In genomic region chr12:70637686-70638085, GRCh38 we compare ENCODE assay signal across 22 cellular contexts. TPM values are rescaled to one million over a fixed set of nuclear protein-coding genes. Genes with fewer than 3 reads are reported as not detected.
A peak's percentile ranks its signal among the peaks of the same experiment; 100 is the strongest.
DNase-seq lines count a peak whose midpoint lies in the region; TF ChIP-seq lines count a peak whose summit lies in the region.
"Had no signal": no experiment of that assay in that cellular context is flagged by ENCODE, and none has a peak within 500 bp of the region (broad histone marks: within the 10 kb centered on the region; RNA-seq: fewer than 3 reads in every experiment).

No MANE protein-coding gene starts in this region.

- H2BK12ac ChIP-seq in H9 (ENCODE audit: insufficient read length, low read depth, low read length): no peak overlapping the region

- H4K8ac ChIP-seq in H9 (replicated peaks; ENCODE audit: insufficient read length, low read depth, low read length): no peak overlapping the region

- H3K23ac ChIP-seq in H9 (ENCODE audit: insufficient read length, low read depth, low read length): no peak overlapping the region

- H3K79me1 ChIP-seq in H9 (ENCODE audit: insufficient read depth, low read depth, low read length, poor library complexity, severe bottlenecking): no peaks in the 10 kb centered on the region

- POLR2A ChIA-PET in activated CD4-positive, alpha-beta memory T cell treated with anti-CD3 and anti-CD28 coated beads, Interleukin-2, amount 10 ng/mL, durations not matched to agents 7 days and 5 days (lab: Charles Lee): no interaction called here

- no peak overlapping the region for H2BK20ac ChIP-seq in H9 (ENCODE audit: low read depth, low read length, poor library complexity, severe bottlenecking)

- no peak overlapping the region for H2BK5ac ChIP-seq in H9 (ENCODE audit: insufficient read length, low read length)

- H3K27me3 Mint-ChIP-seq in H9 (ENCODE audit: low read depth): no peaks in the 10 kb centered on the region
- no peaks in the 10 kb centered on the region for H3K27me3 Mint-ChIP-seq in activated CD4-positive, alpha-beta memory T cell treated with anti-CD3 and anti-CD28 coated beads, Interleukin-2, amount 10 ng/mL, durations not matched to agents 7 days and 5 days
- H3K27me3 Mint-ChIP-seq: B cell; natural killer cell treated with Interleukin-12 subunit alpha and Interleukin-12 subunit beta and Interleukin-15 and Interleukin-18, amount 100 ng/mL, for 72 hours had no signal

- no peak overlapping the region for H3K56ac ChIP-seq in H9 (ENCODE audit: insufficient read length, low read depth, low read length)

- intact Hi-C loops in spleen (cut with DNase I; ENCODE audit: low total_unique reads): no loop called here

- no peak overlapping the region for H2BK15ac ChIP-seq in H9 (ENCODE audit: low read depth, low read length)

- H2AK5ac ChIP-seq in H9 (ENCODE audit: insufficient read length, low read length): no peak overlapping the region

- no peak overlapping the region for H3K4ac ChIP-seq in H9 (ENCODE audit: low read depth, low read length)

- 49 to 74% (median 56%) methylated on average over 3 of the region's 3 CpGs for WGBS in spleen, 5 donors
- WGBS in H9 (ENCODE audit: extremely low coverage, insufficient read length, low lambda C conversion rate): no CpG with 5 or more reads among the region's 3 CpGs

- H3K9ac ChIP-seq in H9 (ENCODE audit: extremely low read depth, insufficient read length, low read length): no peak overlapping the region
- no peak overlapping the region for H3K9ac ChIP-seq in MM.1S (ENCODE audit: low read length)

- H3T11ph ChIP-seq in H9 (ENCODE audit: low read length): no peak overlapping the region

- no peaks in the 10 kb centered on the region for H3F3A ChIP-seq in MM.1S (ENCODE audit: insufficient read depth, low read length)

- no peaks in the 10 kb centered on the region for H3K9me3 ChIP-seq in spleen
- H3K9me3 ChIP-seq in H9 (ENCODE audit: control insufficient read depth, low read depth, low read length): no peaks in the 10 kb centered on the region
- no peaks in the 10 kb centered on the region for H3K9me3 ChIP-seq in MM.1S (replicated peaks; ENCODE audit: insufficient read depth, low read length)
- H3K9me3 ChIP-seq: MG63, ovary had no signal

- DNase-seq in NCI-H1436 (lab: John Stamatoyannopoulos, UW) (peak; percentile 41), NCI-H1436 treated with DMSO at 0.1 percent for 48 hours (lab: John Stamatoyannopoulos, UW) (no peak), NCI-H2029 (lab: John Stamatoyannopoulos, UW) (peak; percentile 57), spleen (no peak), H9 (no peak), MM.1S (no peak)
- no peak for DNase-seq in activated CD4-positive, alpha-beta memory T cell treated with anti-CD3 and anti-CD28 coated beads, Interleukin-2, amount 10 ng/mL, durations not matched to agents 7 days and 5 days
- DNase-seq: activated naive CD4-positive, alpha-beta T cell treated with Interleukin-2 at 50 U/mL for 16 hours; activated T-cell treated with anti-CD3 and anti-CD28 coated beads, Interleukin-2, amount 50 U/mL, for 4 hours; DMS79 treated with DMSO at 0.1 percent for 48 hours; endodermal cell; left cardiac atrium; MG63; NCI-H1930; NCI-H526; ovary; Right ventricle myocardium superior had no signal

- no peak overlapping the region for H2BK120ac ChIP-seq in H9 (ENCODE audit: low read depth, low read length, poor library complexity, severe bottlenecking)

- H3K4me3 ChIP-seq in spleen (peak overlapping the region in 2 of 8 donors; percentile 44 to 65), MM.1S (ENCODE audit: low read length) (no peak overlapping the region)
- H3K4me3 ChIP-seq: K562, MG63, ovary had no signal

- H2AFZ ChIP-seq in H9 (ENCODE audit: low read length): no peak overlapping the region
- no peak overlapping the region for H2AFZ ChIP-seq in MM.1S (ENCODE audit: low read length)

- no peak for TF ChIP-seq POLR2A in spleen (IDR thresholded peaks at IDR 0.05)

- H3K4me1 Mint-ChIP-seq in H9: no peaks in the 10 kb centered on the region
- H3K4me1 Mint-ChIP-seq in activated CD4-positive, alpha-beta memory T cell treated with anti-CD3 and anti-CD28 coated beads, Interleukin-2, amount 10 ng/mL, durations not matched to agents 7 days and 5 days: no peaks in the 10 kb centered on the region
- H3K4me1 Mint-ChIP-seq: B cell, endodermal cell had no signal

- CTCF ChIA-PET in activated CD4-positive, alpha-beta memory T cell treated with anti-CD3 and anti-CD28 coated beads, Interleukin-2, amount 10 ng/mL, durations not matched to agents 7 days and 5 days (lab: Charles Lee): no interaction called here

- no peaks in the 10 kb centered on the region for H3K23me2 ChIP-seq in H9 (ENCODE audit: insufficient read length, low read depth, low read length, poor library complexity, severe bottlenecking)

- no peaks in the 10 kb centered on the region for H3K9me3 Mint-ChIP-seq in H9
- H3K9me3 Mint-ChIP-seq in activated CD4-positive, alpha-beta memory T cell treated with anti-CD3 and anti-CD28 coated beads, Interleukin-2, amount 10 ng/mL, durations not matched to agents 7 days and 5 days: no peaks in the 10 kb centered on the region
- H3K9me3 Mint-ChIP-seq: activated T-cell treated with anti-CD3 and anti-CD28 coated beads, Interleukin-2, amount 50 U/mL, for 4 hours; endodermal cell; natural killer cell treated with Interleukin-12 subunit alpha and Interleukin-12 subunit beta and Interleukin-15 and Interleukin-18, amount 100 ng/mL, for 72 hours had no signal

- H3K4me2 ChIP-seq in H9 (ENCODE audit: insufficient read depth, insufficient read length, low read length): no peak overlapping the region
- H3K4me2 ChIP-seq in MM.1S (ENCODE audit: low read depth, low read length): no peak overlapping the region

- no peak overlapping the region for H3K27ac Mint-ChIP-seq in H9
- no peak overlapping the region for H3K27ac Mint-ChIP-seq in activated CD4-positive, alpha-beta memory T cell treated with anti-CD3 and anti-CD28 coated beads, Interleukin-2, amount 10 ng/mL, durations not matched to agents 7 days and 5 days
- H3K27ac Mint-ChIP-seq: B cell; endodermal cell; natural killer cell treated with Interleukin-12 subunit alpha and Interleukin-12 subunit beta and Interleukin-15 and Interleukin-18, amount 100 ng/mL, for 72 hours had no signal

- H4K5ac ChIP-seq in H9 (ENCODE audit: insufficient read length, low read depth, low read length): no peak overlapping the region

- peaks cover 0 to 7% (median 0%) of the 10 kb centered on the region in 6 donors for H3K4me1 ChIP-seq in spleen
- H3K4me1 ChIP-seq in H9 (ENCODE audit: insufficient read depth, low read length): 0 out of 2 replicates have a peak, but pooled peaks cover 4% of the 10 kb centered on the region
- no peaks in the 10 kb centered on the region for H3K4me1 ChIP-seq in MM.1S (ENCODE audit: low read length)

- H3K36me3 Mint-ChIP-seq in H9 (ENCODE audit: insufficient read depth in 1 of 3, low read depth in 3 of 3): no peaks in the 10 kb centered on the region
- no peaks in the 10 kb centered on the region for H3K36me3 Mint-ChIP-seq in activated CD4-positive, alpha-beta memory T cell treated with anti-CD3 and anti-CD28 coated beads, Interleukin-2, amount 10 ng/mL, durations not matched to agents 7 days and 5 days (ENCODE audit: low read depth)
- H3K36me3 Mint-ChIP-seq: natural killer cell treated with Interleukin-12 subunit alpha and Interleukin-12 subunit beta and Interleukin-15 and Interleukin-18, amount 100 ng/mL, for 72 hours had no signal

- no peak overlapping the region for H3K4me3 Mint-ChIP-seq in H9
- H3K4me3 Mint-ChIP-seq in activated CD4-positive, alpha-beta memory T cell treated with anti-CD3 and anti-CD28 coated beads, Interleukin-2, amount 10 ng/mL, durations not matched to agents 7 days and 5 days: no peak overlapping the region
- H3K4me3 Mint-ChIP-seq: activated T-cell treated with anti-CD3 and anti-CD28 coated beads, Interleukin-2, amount 50 U/mL, for 4 hours; B cell; endodermal cell; natural killer cell treated with Interleukin-12 subunit alpha and Interleukin-12 subunit beta and Interleukin-15 and Interleukin-18, amount 100 ng/mL, for 72 hours had no signal

- H3K36me3 ChIP-seq in spleen (no peaks in the 10 kb centered on the region), MM.1S (replicated peaks; ENCODE audit: insufficient read depth, low read length) (no peaks in the 10 kb centered on the region)
- H3K36me3 ChIP-seq: MG63, ovary had no signal

- no peaks in the 10 kb centered on the region for H3K27me3 ChIP-seq in spleen (replicated peaks in 1 of 7)
- H3K27me3 ChIP-seq in H9 (ENCODE audit: insufficient read depth, low read length): no peaks in the 10 kb centered on the region
- no peaks in the 10 kb centered on the region for H3K27me3 ChIP-seq in MM.1S (replicated peaks; ENCODE audit: insufficient read depth, low read length)
- H3K27me3 ChIP-seq: MG63, ovary had no signal

- no peak overlapping the region for H3K18ac ChIP-seq in H9 (ENCODE audit: insufficient read length, low read depth, low read length)

- H3K79me2 ChIP-seq in H9 (ENCODE audit: insufficient read depth, low read length) (no peaks in the 10 kb centered on the region), MM.1S (ENCODE audit: low read length) (no peaks in the 10 kb centered on the region)

- no peak overlapping the region for H4K91ac ChIP-seq in H9 (ENCODE audit: insufficient read length, low read depth, low read length)

- TF ChIP-seq CTCF in VCaP (conservative IDR thresholded peaks at IDR 0.05): no peak
- TF ChIP-seq CTCF in spleen (IDR thresholded peaks at IDR 0.05 in 8 of 11, conservative IDR thresholded peaks at IDR 0.05 in 3 of 11): no peak
- no peak for TF ChIP-seq CTCF in H9 (conservative IDR thresholded peaks at IDR 0.05)
- TF ChIP-seq CTCF in MM.1S (IDR thresholded peaks at IDR 0.05; ENCODE audit: low read length): no peak

- no peak overlapping the region for H3K14ac ChIP-seq in H9 (ENCODE audit: insufficient read depth, low read length)

- no peaks in the 10 kb centered on the region for H3K9me2 ChIP-seq in MM.1S (replicated peaks; ENCODE audit: insufficient read depth, low read length)

- H3K27ac ChIP-seq in VCaP (peak overlapping the region; percentile 5; the same call in 1 of the 2 replicates), spleen (peak overlapping the region in 7 of 8 donors; percentile 30 to 83 (median 80)), H9 (ENCODE audit: insufficient read length, low read depth, low read length) (no peak overlapping the region), MM.1S (ENCODE audit: low read length) (no peak overlapping the region)
- H3K27ac ChIP-seq: ovary had no signal

- H4K20me1 ChIP-seq in H9 (ENCODE audit: control insufficient read depth, insufficient read depth, insufficient read length) (no peaks in the 10 kb centered on the region), MM.1S (ENCODE audit: insufficient read depth, low read length) (no peaks in the 10 kb centered on the region)

RNA-seq across cellular contexts. Expression of gene PTPRB, which starts 0.5 kb away (rescaled TPM):
- total RNA-seq in spleen (100 to 1,000 TPM in 6 of 7 donors, 10 to 100 TPM in 1; 57.7 to 252 (median 123) TPM), H9 (2021) (1.2 and 1.4 TPM in 2 replicates)
- 10 to 100 TPM in 1 of 3 donors, 1 to 10 TPM in 2; 3.7 to 12.3 (median 6.5) TPM for polyA plus RNA-seq in spleen
- total RNA-seq in activated CD4-positive, alpha-beta memory T cell treated with anti-CD3 and anti-CD28 coated beads, Interleukin-2, amount 10 ng/mL, durations not matched to agents 7 days and 5 days: not detected
- total RNA-seq: activated CD8-positive, alpha-beta memory T cell treated with anti-CD3 and anti-CD28 coated beads for 36 hours; B cell had no signal

Comparison
In these comparisons a context has a peak if more than half of its experiments do, and no peak if none do; other contexts are left out.
1. DNase-seq: peak in NCI-H1436 (single experiment) and NCI-H2029 (single experiment); none in NCI-H1436 treated with DMSO at 0.1 percent for 48 hours (single experiment), spleen (single experiment), H9 (single experiment), MM.1S (single experiment) and activated CD4-positive, alpha-beta memory T cell treated with anti-CD3 and anti-CD28 coated beads, Interleukin-2, amount 10 ng/mL, durations not matched to agents 7 days and 5 days (single experiment).
2. H3K27ac ChIP-seq: peak in VCaP (single experiment) and spleen (7 of 8); none in H9 (single experiment) and MM.1S (single experiment).
3. RNA of gene PTPRB, which starts 0.5 kb away (total RNA-seq): 57.7 to 252 TPM in spleen; 1.2 to 1.4 TPM in H9 and not detected in activated CD4-positive, alpha-beta memory T cell treated with anti-CD3 and anti-CD28 coated beads, Interleukin-2, amount 10 ng/mL, durations not matched to agents 7 days and 5 days; every median in the first group is over 10 times any median in the second.